ENCODE assay signal across 8 cellular contexts in genomic region chr15:68431792-68432401, GRCh38. TPM values are rescaled to one million over a fixed set of nuclear protein-coding genes. Genes with fewer than 3 reads are reported as not detected.
DNase-seq lines count a peak whose midpoint lies in the region; TF ChIP-seq lines count a peak whose summit lies in the region.

TSS of gene ITGA11 (minus strand) at chr15:68432163. CDS start at chr15:68432066, 97 bp downstream.

- no peak for TF ChIP-seq POLR2A in spleen (IDR thresholded peaks at IDR 0.05)

- in situ Hi-C loops in astrocyte of the cerebellum (cut with HindIII; ENCODE audit: low sequenced_read_pairs) = no loop called here

- peak within 1 kb of the TSS; percentile 39; the same call in 1 of the 2 replicates for H3K4me3 ChIP-seq in GM08714 (ENCODE audit: low read length)
- peak within 1 kb of the TSS; percentile 61 for H3K4me3 ChIP-seq in astrocyte of the cerebellum (ENCODE audit: low read depth, low read length)
- H3K4me3 ChIP-seq in iPS-20b (ENCODE audit: low read length) = peak within 1 kb of the TSS; percentile 61
- H3K4me3 ChIP-seq in spleen = peak within 1 kb of the TSS; percentile 18 to 67 (median 38)

- WGBS in spleen, 5 donors = 0 to 2% (median 1%) methylated on average over 8 to 49 of the region's 49 CpGs

- no peaks in the 10 kb centered on the region for H3K9me3 ChIP-seq in iPS-20b (ENCODE audit: insufficient read depth, low read depth, low read length)
- H3K9me3 ChIP-seq in spleen = no peaks in the 10 kb centered on the region

- TF ChIP-seq CTCF in astrocyte of the cerebellum (IDR thresholded peaks at IDR 0.05; ENCODE audit: low read depth, low read length, missing control alignments) (no peak), spleen (IDR thresholded peaks at IDR 0.05 in 8 of 11, conservative IDR thresholded peaks at IDR 0.05 in 3 of 11) (no peak)

- DNase-seq in NCI-H1105 treated with DMSO at 0.1 percent for 48 hours (lab: John Stamatoyannopoulos, UW) = peak; percentile 82
- no peak for DNase-seq in astrocyte of the cerebellum (ENCODE audit: low read depth)
- no peak for DNase-seq in spleen
- DNase-seq in putamen (ENCODE audit: low spot score) = no peak
- DNase-seq in NCI-H187 (lab: John Stamatoyannopoulos, UW) = no peak
- no peak for DNase-seq in NCI-H1436 (lab: John Stamatoyannopoulos, UW)

- peaks cover 91% of the 10 kb centered on the region for H3K27me3 ChIP-seq in iPS-20b (ENCODE audit: insufficient read depth, low read length)
- peaks cover 0 to 80% (median 27%) of the 10 kb centered on the region in 7 donors for H3K27me3 ChIP-seq in spleen (replicated peaks in 1 of 7)

- H3K4me1 ChIP-seq in iPS-20b (ENCODE audit: insufficient read depth, low read length) = peaks cover 5% of the 10 kb centered on the region; the same call in 1 of the 2 replicates
- peaks cover 0 to 26% (median 17%) of the 10 kb centered on the region in 6 donors for H3K4me1 ChIP-seq in spleen

- no peak within 1 kb of the TSS for H3K9ac ChIP-seq in iPS-20b (ENCODE audit: low read depth, low read length)

- intact Hi-C loops in spleen (cut with DNase I; ENCODE audit: low total_unique reads) = no loop called here

- no peak within 1 kb of the TSS for H3K27ac ChIP-seq in iPS-20b (ENCODE audit: low read length)
- H3K27ac ChIP-seq in spleen = peak within 1 kb of the TSS in 6 of 8 donors; percentile 31 to 62 (median 41)

- H3K36me3 ChIP-seq in iPS-20b (ENCODE audit: insufficient read depth, low read depth, low read length) = no peaks in the 10 kb centered on the region
- H3K36me3 ChIP-seq in spleen = no peaks in the 10 kb centered on the region

RNA-seq across cellular contexts. Expression of gene ITGA11, which starts in this region (rescaled TPM):
- 10 to 100 TPM in 1 of 7 donors, 1 to 10 TPM in 6; 4.7 to 17.2 (median 7.2) TPM for total RNA-seq in spleen
- 1 to 10 TPM in 1 of 3 donors, under 1 TPM in 2; 0.27 to 1.1 (median 0.37) TPM for polyA plus RNA-seq in spleen
